Comparison of ENCODE assay signal across 12 cellular contexts in the genomic region with DNA sequence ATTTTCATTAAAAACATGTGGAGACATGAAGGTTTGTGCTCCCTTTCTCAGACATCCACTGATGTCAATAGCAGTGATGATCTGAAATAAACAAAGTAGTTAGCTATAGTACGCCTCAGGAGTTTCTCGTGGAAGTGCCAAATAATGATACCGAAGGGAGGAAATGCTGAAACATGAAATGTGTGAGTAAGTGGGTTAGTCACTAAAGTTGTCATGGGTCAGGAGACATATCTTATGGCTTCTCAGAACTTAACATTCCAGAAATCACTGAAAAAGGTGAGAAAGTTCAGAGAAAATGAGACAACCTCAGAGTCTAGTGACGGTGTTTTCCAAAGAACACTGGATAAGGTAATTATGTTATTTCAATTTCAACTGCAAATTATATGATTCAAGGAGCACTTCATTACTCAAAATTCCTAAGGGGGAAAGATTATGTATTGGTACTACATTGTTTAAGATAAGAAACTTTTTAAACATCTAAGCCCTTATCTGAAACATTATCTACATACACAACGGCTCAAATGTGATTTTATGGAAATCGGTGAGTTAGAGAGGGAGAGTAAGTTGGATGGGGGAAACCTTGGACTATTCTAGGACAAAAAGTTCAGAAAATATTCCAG. TPM values are rescaled to one million over a fixed set of nuclear protein-coding genes. Genes with fewer than 3 reads are reported as not detected.
A peak's percentile ranks its signal among the peaks of the same experiment; 100 is the strongest.
DNase-seq lines count a peak whose midpoint lies in the region; ATAC-seq lines count a peak whose summit lies in the region.
"Had no signal": no experiment of that assay in that cellular context is flagged by ENCODE, and none has a peak within 500 bp of the region (broad histone marks: within the 10 kb centered on the region; RNA-seq: fewer than 3 reads in every experiment).

No MANE protein-coding gene starts in this region.

- peak overlapping the region; percentile 16; the same call in 1 of the 2 replicates for H3K9ac ChIP-seq in GM23248

- DNase-seq in A172 (ENCODE audit: low spot score) (peak; percentile 79), GM23248 (peak; percentile 76), immature natural killer cell (peak in 1 of 3 donors; percentile 9), SHP77 treated with DMSO at 0.1 percent for 48 hours (lab: John Stamatoyannopoulos, UW) (no peak), G401 (ENCODE audit: low spot score) (no peak), GF-D8 (lab: John Stamatoyannopoulos, UW) (no peak)
- DNase-seq in activated T-helper 2 cell treated with anti-CD3 and anti-CD28 coated beads, Interferon-gamma antibody, Interleukin-2, Interleukin-4, amounts not matched to agents 10 μg/mL and 5 μg/mL and 100 μg/mL, durations not matched to agents 14 hours and 24 hours and 36 hours (ENCODE audit: low spot score) = no peak
- DNase-seq: activated naive CD8-positive, alpha-beta T cell treated with anti-CD3 and anti-CD28 coated beads, Interleukin-2, amount 10 ng/mL, durations not matched to agents 7 days and 5 days; NCI-H2227 treated with DMSO at 0.1 percent for 48 hours had no signal

- H3K9me3 Mint-ChIP-seq in activated T-helper 2 cell treated with anti-CD3 and anti-CD28 coated beads, Interferon-gamma antibody, Interleukin-2, Interleukin-4, amounts not matched to agents 10 μg/mL and 5 μg/mL and 100 μg/mL, durations not matched to agents 14 hours and 24 hours and 36 hours = no peaks in the 10 kb centered on the region
- no peaks in the 10 kb centered on the region for H3K9me3 Mint-ChIP-seq in immature natural killer cell
- H3K9me3 Mint-ChIP-seq: activated naive CD8-positive, alpha-beta T cell treated with anti-CD3 and anti-CD28 coated beads, Interleukin-2, amount 10 ng/mL, durations not matched to agents 7 days and 5 days; nephron had no signal

- H3K4me1 ChIP-seq in GM23248 (ENCODE audit: insufficient read depth) = peaks cover 19% of the 10 kb centered on the region

- H3F3A ChIP-seq in GM23248 (ENCODE audit: insufficient read depth) = peaks cover 18% of the 10 kb centered on the region

- peaks cover 17% of the 10 kb centered on the region for H3K4me1 Mint-ChIP-seq in activated T-helper 2 cell treated with anti-CD3 and anti-CD28 coated beads, Interferon-gamma antibody, Interleukin-2, Interleukin-4, amounts not matched to agents 10 μg/mL and 5 μg/mL and 100 μg/mL, durations not matched to agents 14 hours and 24 hours and 36 hours (ENCODE audit: low read depth)
- peaks cover 11 to 17% of the 10 kb centered on the region in 2 donors for H3K4me1 Mint-ChIP-seq in immature natural killer cell
- H3K4me1 Mint-ChIP-seq: nephron had no signal

- no peaks in the 10 kb centered on the region for H3K27me3 Mint-ChIP-seq in activated T-helper 2 cell treated with anti-CD3 and anti-CD28 coated beads, Interferon-gamma antibody, Interleukin-2, Interleukin-4, amounts not matched to agents 10 μg/mL and 5 μg/mL and 100 μg/mL, durations not matched to agents 14 hours and 24 hours and 36 hours (ENCODE audit: low read depth)
- no peaks in the 10 kb centered on the region for H3K27me3 Mint-ChIP-seq in immature natural killer cell (ENCODE audit: low read depth in 3 of 3)
- H3K27me3 Mint-ChIP-seq: activated naive CD8-positive, alpha-beta T cell treated with anti-CD3 and anti-CD28 coated beads, Interleukin-2, amount 10 ng/mL, durations not matched to agents 7 days and 5 days had no signal

- H3K79me2 ChIP-seq in GM23248 (ENCODE audit: insufficient read depth) = peaks cover 12% of the 10 kb centered on the region

- H3K36me3 Mint-ChIP-seq in activated T-helper 2 cell treated with anti-CD3 and anti-CD28 coated beads, Interferon-gamma antibody, Interleukin-2, Interleukin-4, amounts not matched to agents 10 μg/mL and 5 μg/mL and 100 μg/mL, durations not matched to agents 14 hours and 24 hours and 36 hours (ENCODE audit: low read depth) = peaks cover 5% of the 10 kb centered on the region
- no peaks in the 10 kb centered on the region for H3K36me3 Mint-ChIP-seq in immature natural killer cell

- no peak for ATAC-seq in GM18873 (IDR thresholded peaks at IDR 0.05; ENCODE audit: low FRiP score, unreplicated experiment)

- in situ Hi-C loops in GM23248 (cut with MboI) = no loop called here
- in situ Hi-C loops in G401 (cut with HindIII; ENCODE audit: low sequenced_read_pairs) = no loop called here

- no peaks in the 10 kb centered on the region for H3K9me3 ChIP-seq in GM23248 (ENCODE audit: low read depth)

- no peaks in the 10 kb centered on the region for H4K20me1 ChIP-seq in GM23248 (ENCODE audit: insufficient read depth)

- H3K27ac ChIP-seq in GM23248 = peak overlapping the region; percentile 65
- H3K27ac ChIP-seq: C4-2B had no signal

- peak overlapping the region; percentile 21 for H3K4me3 ChIP-seq in GM23248

- peak overlapping the region; percentile 48 for H3K4me2 ChIP-seq in GM23248 (ENCODE audit: unreplicated experiment)

- H2AFZ ChIP-seq in GM23248 = no peak overlapping the region

- WGBS in GM23248 (ENCODE audit: low coverage in 1 of 2, low lambda C conversion rate in 2 of 2, missing lambda C conversion rate in 2 of 2), 2 experiments = 25 to 31% methylated on average over 6 of the region's 6 CpGs

- H3K4me3 Mint-ChIP-seq in activated T-helper 2 cell treated with anti-CD3 and anti-CD28 coated beads, Interferon-gamma antibody, Interleukin-2, Interleukin-4, amounts not matched to agents 10 μg/mL and 5 μg/mL and 100 μg/mL, durations not matched to agents 14 hours and 24 hours and 36 hours (ENCODE audit: low read depth) = peak overlapping the region; percentile 27
- H3K4me3 Mint-ChIP-seq in immature natural killer cell = peak overlapping the region in 2 of 5 donors; percentile 1 to 3
- H3K4me3 Mint-ChIP-seq: activated naive CD8-positive, alpha-beta T cell treated with anti-CD3 and anti-CD28 coated beads, Interleukin-2, amount 10 ng/mL, durations not matched to agents 7 days and 5 days; nephron had no signal

- 0 out of 2 replicates have a peak, but pooled peaks cover 4% of the 10 kb centered on the region for H3K9me2 ChIP-seq in GM23248 (ENCODE audit: insufficient read depth)

- no peaks in the 10 kb centered on the region for H3K27me3 ChIP-seq in GM23248 (replicated peaks; ENCODE audit: insufficient read depth)

- peak overlapping the region; percentile 67 for H3K27ac Mint-ChIP-seq in activated T-helper 2 cell treated with anti-CD3 and anti-CD28 coated beads, Interferon-gamma antibody, Interleukin-2, Interleukin-4, amounts not matched to agents 10 μg/mL and 5 μg/mL and 100 μg/mL, durations not matched to agents 14 hours and 24 hours and 36 hours
- peak overlapping the region; percentile 0 to 65 (median 29) for H3K27ac Mint-ChIP-seq in immature natural killer cell
- H3K27ac Mint-ChIP-seq: activated naive CD8-positive, alpha-beta T cell treated with anti-CD3 and anti-CD28 coated beads, Interleukin-2, amount 10 ng/mL, durations not matched to agents 7 days and 5 days; nephron had no signal

- no peaks in the 10 kb centered on the region for H3K36me3 ChIP-seq in GM23248 (ENCODE audit: low read depth)

- intact Hi-C loops in activated T-helper 2 cell treated with anti-CD3 and anti-CD28 coated beads, Interferon-gamma antibody, Interleukin-2, Interleukin-4, amounts not matched to agents 10 μg/mL and 5 μg/mL and 100 μg/mL, durations not matched to agents 14 hours and 24 hours and 36 hours (cut with micrococcal nuclease) = loop anchor here (1.0 to 5.0 kb wide), 4 partner anchors 21 to 86 kb away; a partner anchor contains a TSS

RNA-seq across cellular contexts. Expression of a gene that starts 20.6 kb away (rescaled TPM):
- 25.9 and 34.5 TPM in 2 replicates for total RNA-seq in A172 (2014; rRNA removed; shearing (Covaris generic))
- total RNA-seq in GM23248 (2014; rRNA removed; shearing (Covaris generic)) = 34.8 and 35.5 TPM in 2 replicates
- polyA plus RNA-seq in GM23248 (2016; fragmentation: Nextera tagmentation; extraction: Ambion mirVana) = 19.5 and 19.9 TPM in 2 replicates
- total RNA-seq in activated T-helper 2 cell treated with anti-CD3 and anti-CD28 coated beads, Interferon-gamma antibody, Interleukin-2, Interleukin-4, amounts not matched to agents 10 μg/mL and 5 μg/mL and 100 μg/mL, durations not matched to agents 14 hours and 24 hours and 36 hours = 16.8 and 17.0 TPM in 2 replicates
- 10 to 100 TPM in 2 of 3 donors, 1 to 10 TPM in 1; 6.3 to 24.7 (median 19.0) TPM for polyA plus RNA-seq in immature natural killer cell
- total RNA-seq in G401 (2014; rRNA removed; shearing (Covaris generic)) = 0.62 and 0.98 TPM in 2 replicates

Comparison
In these comparisons a context has a peak if more than half of its experiments do, and no peak if none do; other contexts are left out.
1. DNase-seq: peak in A172 (single experiment) and GM23248 (single experiment); none in activated T-helper 2 cell treated with anti-CD3 and anti-CD28 coated beads, Interferon-gamma antibody, Interleukin-2, Interleukin-4, amounts not matched to agents 10 μg/mL and 5 μg/mL and 100 μg/mL, durations not matched to agents 14 hours and 24 hours and 36 hours (single experiment), SHP77 treated with DMSO at 0.1 percent for 48 hours (single experiment), G401 (single experiment) and GF-D8 (single experiment).